Comparison of ENCODE assay signal across 14 cellular contexts in genomic region chr2:121777699-121778058, GRCh38. TPM values are rescaled to one million over a fixed set of nuclear protein-coding genes. Genes with fewer than 3 reads are reported as not detected.
DNase-seq lines count a peak whose midpoint lies in the region; ATAC-seq, FAIRE-seq and TF ChIP-seq lines count a peak whose summit lies in the region.
"Had no signal": no experiment of that assay in that cellular context is flagged by ENCODE, and none has a peak within 500 bp of the region (broad histone marks: within the 10 kb centered on the region; RNA-seq: fewer than 3 reads in every experiment).

No MANE protein-coding gene starts in this region.

- FAIRE-seq in H1 (lab: Jason Lieb, UNC): no peak
- FAIRE-seq: A204.1, colon had no signal

- H3K18ac ChIP-seq in H1 (ENCODE audit: extremely low read depth, low read length): no peak overlapping the region

- CTCF ChIA-PET in PC-3 (lab: Charles Lee): no interaction called here
- CTCF ChIA-PET in H1 (lab: Charles Lee; ENCODE audit: partially characterized antibody): interaction anchor here (1.1 kb wide), 1 partner anchor 29 kb away, joined by 4 read pairs; no protein-coding TSS in a partner anchor

- H2BK12ac ChIP-seq in H1 (ENCODE audit: low read depth, low read length): no peak overlapping the region

- TF ChIP-seq CTCF in PC-3 (conservative IDR thresholded peaks at IDR 0.05; ENCODE audit: low read depth, low read length): no peak
- no peak for TF ChIP-seq CTCF in H1 (IDR thresholded peaks at IDR 0.05; ENCODE audit: control extremely low read depth in 1 of 3, insufficient read depth in 1 of 3, low read depth in 1 of 3, low read length in 3 of 3)

- no peak overlapping the region for H2BK15ac ChIP-seq in H1 (ENCODE audit: low read length)

- no peaks in the 10 kb centered on the region for H3K79me1 ChIP-seq in H1 (ENCODE audit: low read depth, low read length)

- no peak overlapping the region for H2BK5ac ChIP-seq in H1 (ENCODE audit: low read depth, low read length)

- H3K36me3 ChIP-seq in PC-3 (ENCODE audit: low read depth, low read length): no peaks in the 10 kb centered on the region
- H3K36me3 ChIP-seq in H1 (ENCODE audit: control insufficient read depth in 2 of 4, insufficient read depth in 4 of 4, low read length in 3 of 4): no peaks in the 10 kb centered on the region
- H3K36me3 ChIP-seq: SJCRH30 had no signal

- H3K23me2 ChIP-seq in H1 (ENCODE audit: low read depth, low read length): peaks cover 4% of the 10 kb centered on the region; the same call in 1 of the 2 replicates

- no peaks in the 10 kb centered on the region for H3F3A ChIP-seq in PC-3 (ENCODE audit: low read length, unreplicated experiment)

- intact Hi-C loops in PC-3 (cut with micrococcal nuclease): no loop called here

- no peak overlapping the region for H2BK120ac ChIP-seq in H1 (replicated peaks; ENCODE audit: low read depth, low read length)

- peak overlapping the region; percentile 26; the same call in 1 of the 2 replicates for H3K4me2 ChIP-seq in PC-3 (ENCODE audit: low read length)
- no peak overlapping the region for H3K4me2 ChIP-seq in H1 (ENCODE audit: insufficient read depth in 1 of 2, low read depth in 2 of 2, low read length in 2 of 2)

- H3K23ac ChIP-seq in H1 (ENCODE audit: insufficient read length): no peak overlapping the region

- no peak overlapping the region for H2AK5ac ChIP-seq in H1 (ENCODE audit: low read depth, low read length)

- H3K4me1 ChIP-seq in PC-3 (ENCODE audit: insufficient read depth, low read length) (peaks cover 16% of the 10 kb centered on the region; the same call in 1 of the 2 replicates), H1 (replicated peaks in 1 of 4; ENCODE audit: control insufficient read depth in 3 of 4, insufficient read depth in 4 of 4, low read length in 3 of 4) (peaks cover 0 to 6% (median 1%) of the 10 kb centered on the region in 4 experiments; a peak in 3 of 7 replicates)

- H3K27ac ChIP-seq in PC-3 (ENCODE audit: low read length) (no peak overlapping the region), H1 (ENCODE audit: low read depth, low read length) (no peak overlapping the region)
- H3K27ac ChIP-seq: SJCRH30 had no signal

- no peak for TF ChIP-seq EP300 in H1 (IDR thresholded peaks at IDR 0.05; ENCODE audit: borderline replicate concordance in 1 of 2, low read depth in 2 of 2, low read length in 2 of 2)

- H3K4me3 ChIP-seq in PC-3 (ENCODE audit: low read length) (no peak overlapping the region), H1 (ENCODE audit: extremely low read depth in 1 of 4, insufficient read depth in 2 of 4, low read depth in 3 of 4, low read length in 4 of 4) (no peak overlapping the region), skeletal muscle cell (ENCODE audit: low read depth, low read length) (no peak overlapping the region)
- H3K4me3 ChIP-seq: SJCRH30 had no signal

- no peak for TF ChIP-seq RAD21 in H1 (IDR thresholded peaks at IDR 0.05 in 1 of 2, conservative IDR thresholded peaks at IDR 0.05 in 1 of 2; ENCODE audit: low read depth in 2 of 2, low read length in 2 of 2)

- 92% methylated on average over 1 of the region's 1 CpG; no CpG with 5 or more reads in 1 of the 2 experiments for WGBS in H1 (ENCODE audit: extremely low coverage in 1 of 2, insufficient coverage in 1 of 2, insufficient read length in 1 of 2, insufficient replicate concordance in 2 of 2, low coverage in 1 of 2, low lambda C conversion rate in 2 of 2, missing lambda C conversion rate in 1 of 2), 2 experiments

- TF ChIP-seq POLR2A in H1 (IDR thresholded peaks at IDR 0.05; ENCODE audit: control extremely low read depth in 1 of 2, low read depth in 2 of 2, low read length in 2 of 2): no peak

- H4K8ac ChIP-seq in H1 (ENCODE audit: extremely low read depth, insufficient read depth, low read length): no peak overlapping the region

- no peak overlapping the region for H4K91ac ChIP-seq in H1 (replicated peaks; ENCODE audit: insufficient read length, low read length)

- no peak overlapping the region for H3K9ac ChIP-seq in PC-3 (ENCODE audit: low read length)
- no peak overlapping the region for H3K9ac ChIP-seq in H1 (replicated peaks in 1 of 4; ENCODE audit: extremely low read depth in 1 of 4, low read depth in 3 of 4, low read length in 3 of 4)

- no peak overlapping the region for H3K4ac ChIP-seq in H1 (replicated peaks; ENCODE audit: insufficient read length, low read depth, low read length)

- H3K9me3 ChIP-seq in PC-3 (ENCODE audit: low read length) (no peaks in the 10 kb centered on the region), H1 (ENCODE audit: insufficient read depth in 2 of 2, low read depth in 1 of 2, low read length in 1 of 2) (no peaks in the 10 kb centered on the region)
- H3K9me3 ChIP-seq: SJCRH30 had no signal

- H4K5ac ChIP-seq in H1 (ENCODE audit: insufficient read length, low read depth, low read length): no peak overlapping the region

- H4K20me1 ChIP-seq in PC-3 (ENCODE audit: low read length) (no peaks in the 10 kb centered on the region), H1 (replicated peaks in 1 of 2; ENCODE audit: control insufficient read depth in 1 of 2, insufficient read depth in 2 of 2, low read length in 2 of 2) (peaks cover 0 to 2% of the 10 kb centered on the region in 2 experiments)

- POLR2A ChIA-PET in PC-3 (lab: Charles Lee; ENCODE audit: unreplicated experiment) (interaction anchor here (0.5 to 0.6 kb wide), 2 partner anchors 52 to 1304 kb away, joined by 3 to 4 read pairs; no protein-coding TSS in a partner anchor), H1 (lab: Charles Lee; ENCODE audit: partially characterized antibody) (interaction anchor here (1.1 to 1.2 kb wide), 2 partner anchors 8 to 18 kb away, joined by 3 to 4 read pairs; no protein-coding TSS in a partner anchor)

- H3K56ac ChIP-seq in H1 (replicated peaks; ENCODE audit: insufficient read length, low read depth, low read length): no peak overlapping the region

- no peaks in the 10 kb centered on the region for H3K9me2 ChIP-seq in PC-3 (replicated peaks; ENCODE audit: low read length)

- ATAC-seq in PC-3: peak; percentile 75
- ATAC-seq: activated naive CD4-positive, alpha-beta T cell treated with anti-CD3 and anti-CD28 coated beads, Interleukin-2, amount 50 U/mL, for 72 hours; CD8-positive, alpha-beta T cell had no signal

- DNase-seq in NCI-H345 (lab: John Stamatoyannopoulos, UW) (peak; percentile 9), NCI-H345 treated with DMSO at 0.1 percent for 48 hours (lab: John Stamatoyannopoulos, UW; ENCODE audit: unreplicated experiment) (no peak), PC-3 (peak; percentile 93), H1 (ENCODE audit: low read depth in 1 of 2, low spot score in 2 of 2) (no peak), skeletal muscle cell (ENCODE audit: low read depth) (peak; percentile 26), GOT3 (lab: John Stamatoyannopoulos, UW) (no peak), NCI-H187 treated with DMSO at 0.1 percent for 48 hours (lab: John Stamatoyannopoulos, UW) (no peak)
- DNase-seq in stimulated activated naive CD4-positive, alpha-beta T cell (lab: John Stamatoyannopoulos, UW): no peak
- DNase-seq: CD8-positive, alpha-beta T cell; NCI-H1048 had no signal

- H3K27me3 ChIP-seq in PC-3 (ENCODE audit: low read length) (no peaks in the 10 kb centered on the region), H1 (replicated peaks in 1 of 4; ENCODE audit: control insufficient read depth in 3 of 4, extremely low read depth in 1 of 4, insufficient read depth in 3 of 4, low read length in 3 of 4) (no peaks in the 10 kb centered on the region)
- H3K27me3 ChIP-seq: SJCRH30 had no signal

- no TSS peak for BruUV-seq in PC-3 (replicated peaks; lab: Mats Ljungman, UMichigan)

- no peaks in the 10 kb centered on the region for H3K79me2 ChIP-seq in PC-3 (ENCODE audit: low read length)
- H3K79me2 ChIP-seq in H1 (ENCODE audit: control insufficient read depth in 1 of 2, insufficient read depth in 2 of 2, low read length in 2 of 2): no peaks in the 10 kb centered on the region

- H2BK20ac ChIP-seq in H1 (ENCODE audit: low read length): no peak overlapping the region

- H3K14ac ChIP-seq in H1 (ENCODE audit: insufficient read length): no peak overlapping the region

- H2AFZ ChIP-seq in PC-3 (ENCODE audit: low read length) (no peak overlapping the region), H1 (ENCODE audit: low read length) (no peak overlapping the region)

TF ChIP-seq in H1, 55 proteins besides CTCF, POLR2A, EP300 and RAD21 (continues in another document):
- TF ChIP-seq SP4 (IDR thresholded peaks at IDR 0.05; ENCODE audit: low read length) (no peak), POLR2AphosphoS5 (IDR thresholded peaks at IDR 0.05; ENCODE audit: low read depth, low read length) (no peak), E2F6 (IDR thresholded peaks at IDR 0.05) (no peak)
- TF ChIP-seq, protein P1, sequence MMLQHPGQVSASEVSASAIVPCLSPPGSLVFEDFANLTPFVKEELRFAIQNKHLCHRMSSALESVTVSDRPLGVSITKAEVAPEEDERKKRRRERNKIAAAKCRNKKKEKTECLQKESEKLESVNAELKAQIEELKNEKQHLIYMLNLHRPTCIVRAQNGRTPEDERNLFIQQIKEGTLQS (IDR thresholded peaks at IDR 0.05; ENCODE audit: insufficient read depth, low read depth, low read length): no peak

RNA-seq across cellular contexts. Expression of gene TSN, which starts 22.2 kb away (rescaled TPM):
- 55.0 and 83.0 TPM in 2 replicates for total RNA-seq in PC-3 (2014; rRNA removed)
- 96.1 and 96.3 TPM in 2 replicates for total RNA-seq in H1 (2021; fragmentation: NEBNext Ultra II Directional; extraction: Animal tissue kit (Norgen Biotek cat#: 25700))
- polyA plus RNA-seq in H1 (2011; rRNA removed): 30.6 and 44.4 TPM in 2 replicates
- 41.2 TPM for polyA plus RNA-seq in H1 (2011; cell fraction: cytosol; rRNA removed)
- polyA plus RNA-seq in H1 (2011; cell fraction: nucleus; rRNA removed): 20.6 TPM
- 45.5 to 71.2 TPM (median 55.4 TPM) in 4 replicates for polyA plus RNA-seq in H1 (2012, experiment 1 of 2)
- polyA plus RNA-seq in H1 (2012, experiment 2 of 2): 11.8 TPM
- polyA plus RNA-seq in H1 (2013, experiment 1 of 2): 45.9 TPM
- polyA plus RNA-seq in H1 (2013, experiment 2 of 2): 49.5 TPM
- polyA minus RNA-seq in H1 (2011; rRNA and poly(A)+ RNA removed): 50.1 and 67.4 TPM in 2 replicates
- polyA minus RNA-seq in H1 (2011; cell fraction: cytosol; rRNA and poly(A)+ RNA removed): 44.2 TPM
- 54.5 TPM for polyA minus RNA-seq in H1 (2011; cell fraction: nucleus; rRNA and poly(A)+ RNA removed)

RNA-seq across cellular contexts. Expression of gene NIFK, which starts 41.0 kb away (rescaled TPM):
- 42.1 and 64.1 TPM in 2 replicates for total RNA-seq in PC-3 (2014; rRNA removed)
- 99.3 and 117 TPM in 2 replicates for total RNA-seq in H1 (2021; fragmentation: NEBNext Ultra II Directional; extraction: Animal tissue kit (Norgen Biotek cat#: 25700))
- polyA plus RNA-seq in H1 (2011; rRNA removed): 12.2 and 24.4 TPM in 2 replicates
- 28.9 TPM for polyA plus RNA-seq in H1 (2011; cell fraction: cytosol; rRNA removed)
- polyA plus RNA-seq in H1 (2011; cell fraction: nucleus; rRNA removed): 9.9 TPM
- 38.2 to 75.3 TPM (median 47.9 TPM) in 4 replicates for polyA plus RNA-seq in H1 (2012, experiment 1 of 2)
- polyA plus RNA-seq in H1 (2012, experiment 2 of 2): 9.8 TPM
- polyA plus RNA-seq in H1 (2013, experiment 1 of 2): 178 TPM
- polyA plus RNA-seq in H1 (2013, experiment 2 of 2): 171 TPM
- polyA minus RNA-seq in H1 (2011; rRNA and poly(A)+ RNA removed): 14.6 and 16.2 TPM in 2 replicates
- polyA minus RNA-seq in H1 (2011; cell fraction: cytosol; rRNA and poly(A)+ RNA removed): 16.1 TPM
- polyA minus RNA-seq in H1 (2011; cell fraction: nucleus; rRNA and poly(A)+ RNA removed): 21.0 TPM

Comparison
In these comparisons a context has a peak if more than half of its experiments do, and no peak if none do; other contexts are left out.
1. DNase-seq: peak in NCI-H345 (single experiment), PC-3 (single experiment) and skeletal muscle cell (single experiment); none in NCI-H345 treated with DMSO at 0.1 percent for 48 hours (single experiment), H1 (0 of 2), stimulated activated naive CD4-positive, alpha-beta T cell (0 of 6), GOT3 (single experiment) and NCI-H187 treated with DMSO at 0.1 percent for 48 hours (single experiment).